22 cellular contexts compared by ENCODE assay signal in the genomic region with DNA sequence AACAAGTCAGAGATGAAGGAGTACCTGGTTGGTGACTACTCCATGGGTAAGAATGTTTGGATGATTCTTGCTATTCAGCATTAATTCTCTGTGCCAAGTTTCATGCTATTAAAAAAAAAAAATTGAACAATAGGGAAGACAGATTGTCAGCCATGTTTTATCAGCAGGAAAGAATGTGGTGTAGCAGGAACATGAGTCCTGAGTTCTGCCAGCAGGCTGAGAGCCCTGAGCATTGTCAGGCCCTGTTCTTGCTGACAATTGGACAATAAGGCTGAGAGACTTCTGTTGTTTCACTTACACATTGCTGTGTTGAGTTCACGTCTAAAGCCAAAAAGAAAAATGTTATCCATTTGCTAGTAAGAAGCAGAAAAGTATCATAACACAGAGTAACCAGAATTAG.
DNase-seq lines count a peak whose midpoint lies in the region; ATAC-seq and TF ChIP-seq lines count a peak whose summit lies in the region.
"Had no signal": no experiment of that assay in that cellular context is flagged by ENCODE, and none has a peak within 500 bp of the region (broad histone marks: within the 10 kb centered on the region; RNA-seq: fewer than 3 reads in every experiment).

No MANE protein-coding gene starts in this region.

- ATAC-seq in heart left ventricle (peak; percentile 89 to 94 (median 90)), HG02885 (IDR thresholded peaks at IDR 0.05; ENCODE audit: poor library complexity, unreplicated experiment) (no peak), HG03571 (IDR thresholded peaks at IDR 0.05; ENCODE audit: unreplicated experiment) (no peak), HG03039 (IDR thresholded peaks at IDR 0.05; ENCODE audit: unreplicated experiment) (no peak)
- ATAC-seq: naive thymus-derived CD8-positive, alpha-beta T cell had no signal

- H3K27me3 ChIP-seq in heart left ventricle: no peaks in the 10 kb centered on the region
- H3K27me3 ChIP-seq: ovary, testis had no signal

- peak; percentile 63 for DNase-seq in LNCaP clone FGC (ENCODE audit: low read depth)
- peak; percentile 72 for DNase-seq in cerebellum (ENCODE audit: low spot score)
- peak in 2 of 5 donors; percentile 43 to 48 for DNase-seq in heart left ventricle
- no peak for DNase-seq in progenitor cell of endocrine pancreas (ENCODE audit: low spot score, unreplicated experiment)
- DNase-seq in mucosa of gallbladder (ENCODE audit: low spot score): no peak
- DNase-seq: activated CD4-positive, alpha-beta T cell treated with anti-CD3 and anti-CD28 coated beads, Interleukin-2, amount 50 U/mL, for 48 hours; activated CD8-positive, alpha-beta memory T cell treated with anti-CD3 and anti-CD28 coated beads, Interleukin-2, amount 50 U/mL, for 48 hours; CD4-positive, CD25-positive, alpha-beta regulatory T cell; H7; mesenchymal stem cell; naive thymus-derived CD8-positive, alpha-beta T cell; NCI-H1694; NCI-H69; ovary; testis had no signal

- H3K36me3 ChIP-seq in heart left ventricle: no peaks in the 10 kb centered on the region
- H3K36me3 ChIP-seq: ovary had no signal

- no peak overlapping the region for H3K4me3 Mint-ChIP-seq in progenitor cell of endocrine pancreas (ENCODE audit: low read depth)
- H3K4me3 Mint-ChIP-seq: CD4-positive, CD25-positive, alpha-beta regulatory T cell; dendritic cell treated with granulocyte-macrophage colony-stimulating factor and Interleukin-4, amounts not matched to agents 40 ng/mL and 50 ng/mL, for 4 days; IgD-negative memory B cell; naive thymus-derived CD8-positive, alpha-beta T cell; WTC11 had no signal

- peak overlapping the region; percentile 52 for H3K27ac Mint-ChIP-seq in progenitor cell of endocrine pancreas
- H3K27ac Mint-ChIP-seq: CD4-positive, CD25-positive, alpha-beta regulatory T cell; dendritic cell treated with granulocyte-macrophage colony-stimulating factor and Interleukin-4, amounts not matched to agents 40 ng/mL and 50 ng/mL, for 4 days; IgD-negative memory B cell; naive thymus-derived CD8-positive, alpha-beta T cell; WTC11 had no signal

- no peaks in the 10 kb centered on the region for H3K9me3 Mint-ChIP-seq in progenitor cell of endocrine pancreas (ENCODE audit: low read depth)
- H3K9me3 Mint-ChIP-seq: CD4-positive, CD25-positive, alpha-beta regulatory T cell; dendritic cell treated with granulocyte-macrophage colony-stimulating factor and Interleukin-4, amounts not matched to agents 40 ng/mL and 50 ng/mL, for 4 days; IgD-negative memory B cell; naive thymus-derived CD8-positive, alpha-beta T cell; WTC11 had no signal

- peak overlapping the region in 10 of 12 donors; percentile 6 to 89 (median 61) for H3K27ac ChIP-seq in heart left ventricle
- H3K27ac ChIP-seq: ovary, RWPE1, testis had no signal

- peaks cover 10% of the 10 kb centered on the region for H3K4me1 Mint-ChIP-seq in progenitor cell of endocrine pancreas (ENCODE audit: low read depth)
- H3K4me1 Mint-ChIP-seq: CD4-positive, CD25-positive, alpha-beta regulatory T cell; IgD-negative memory B cell; naive thymus-derived CD8-positive, alpha-beta T cell; WTC11 had no signal

- H3K36me3 Mint-ChIP-seq in progenitor cell of endocrine pancreas (ENCODE audit: insufficient read depth): peaks cover 25% of the 10 kb centered on the region
- H3K36me3 Mint-ChIP-seq: CD4-positive, CD25-positive, alpha-beta regulatory T cell; IgD-negative memory B cell; naive thymus-derived CD8-positive, alpha-beta T cell had no signal

- H3K27me3 Mint-ChIP-seq in progenitor cell of endocrine pancreas: no peaks in the 10 kb centered on the region
- H3K27me3 Mint-ChIP-seq: dendritic cell treated with granulocyte-macrophage colony-stimulating factor and Interleukin-4, amounts not matched to agents 40 ng/mL and 50 ng/mL, for 4 days; IgD-negative memory B cell had no signal

- 6 to 41% (median 21%) methylated on average over 1 of the region's 1 CpG for WGBS in heart left ventricle, 4 donors

- no peaks in the 10 kb centered on the region for H3K9me3 ChIP-seq in heart left ventricle
- H3K9me3 ChIP-seq: ovary, testis had no signal

- TF ChIP-seq POLR2A in heart left ventricle (IDR thresholded peaks at IDR 0.05): no peak

- H3K4me1 ChIP-seq in heart left ventricle: peaks cover 0 to 18% (median 0%) of the 10 kb centered on the region in 12 donors
- H3K4me1 ChIP-seq: testis had no signal

- no peak for TF ChIP-seq CTCF in LNCaP clone FGC (IDR thresholded peaks at IDR 0.05; ENCODE audit: control insufficient read depth, extremely low read depth, insufficient read depth)
- no peak for TF ChIP-seq CTCF in heart left ventricle (IDR thresholded peaks at IDR 0.05)
- TF ChIP-seq CTCF in progenitor cell of endocrine pancreas (IDR thresholded peaks at IDR 0.05; ENCODE audit: unreplicated experiment): no peak

- no peak overlapping the region for H3K4me3 ChIP-seq in LNCaP clone FGC (ENCODE audit: low read depth, low read length)
- no peak overlapping the region for H3K4me3 ChIP-seq in heart left ventricle
- H3K4me3 ChIP-seq: ovary, testis had no signal

- intact Hi-C loops in heart left ventricle (cut with DNase I): loop anchor here in 4 of 10 donors (2.0 to 5.0 kb wide), 2 partner anchors 95 to 97 kb away; a partner anchor contains a TSS

Comparison
In these comparisons a context has a peak if more than half of its experiments do, and no peak if none do; other contexts are left out.
1. DNase-seq: peak in LNCaP clone FGC (single experiment) and cerebellum (single experiment); none in progenitor cell of endocrine pancreas (single experiment) and mucosa of gallbladder (single experiment).
2. ATAC-seq: peak in heart left ventricle (4 of 4); none in HG02885 (single experiment), HG03571 (single experiment) and HG03039 (single experiment).